In genomic region chr13:45367358-45367757, GRCh38 we compare ENCODE assay signal across 1 cellular context.
TF ChIP-seq lines count a peak whose summit lies in the region.

No MANE protein-coding gene starts in this region.

TF ChIP-seq in SK-N-SH treated with all-trans-retinoic acid at 6 μM for 48 hours, 23 proteins besides CTCF, POLR2A, EP300 and RAD21 (continued from another document):
- no peak for TF ChIP-seq POU6F1 (CRISPR knock-in tag; IDR thresholded peaks at IDR 0.05; ENCODE audit: borderline replicate concordance, low read depth)
- no peak for TF ChIP-seq RARB (CRISPR knock-in tag; IDR thresholded peaks at IDR 0.05)
